ENCODE assay signal across 13 cellular contexts in the genomic region with DNA sequence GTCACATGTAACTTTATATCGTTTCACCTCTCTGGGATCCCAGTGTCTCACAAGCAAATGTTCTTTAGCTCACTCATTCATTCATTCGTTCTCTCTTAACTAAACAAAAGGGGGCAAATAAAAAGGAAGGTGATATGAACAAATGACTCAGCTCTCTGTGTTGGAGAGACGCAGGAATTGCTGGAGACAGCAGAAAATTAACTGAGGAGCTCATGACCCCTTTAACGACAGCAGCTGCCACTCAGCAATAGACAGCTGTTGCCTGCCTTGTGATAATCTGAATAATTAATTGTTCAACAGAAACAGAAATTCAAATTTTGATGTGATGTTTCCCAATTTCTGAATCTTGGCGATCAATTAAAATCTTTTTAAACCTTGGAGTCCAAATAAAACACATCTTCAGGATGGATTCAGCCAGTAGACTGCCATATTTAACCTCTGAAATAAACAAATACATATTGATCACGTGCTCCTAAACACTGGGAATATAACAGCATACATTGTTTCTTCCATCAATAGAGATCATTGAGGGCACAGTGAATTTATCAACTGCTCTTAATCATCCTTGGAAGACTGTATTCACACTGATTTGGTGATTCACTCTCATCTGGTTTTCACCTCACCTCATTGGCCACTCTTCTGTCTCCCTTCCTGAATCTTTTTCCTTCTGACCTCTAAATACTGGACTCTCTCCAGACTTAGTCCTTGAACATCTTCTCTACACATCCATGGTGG.
"Had no signal": no experiment of that assay in that cellular context is flagged by ENCODE, and none has a peak within 500 bp of the region (broad histone marks: within the 10 kb centered on the region; RNA-seq: fewer than 3 reads in every experiment).

No MANE protein-coding gene starts in this region.

- ATAC-seq: stimulated activated naive CD8-positive, alpha-beta T cell treated with anti-CD3 and anti-CD28 coated beads, Interleukin-15, amount 100 ng/mL, for 72 hours had no signal

- H3K36me3 ChIP-seq: breast epithelium, thyroid gland had no signal

- H3K9me3 ChIP-seq: breast epithelium, thyroid gland had no signal

- DNase-seq: activated CD4-positive, alpha-beta memory T cell treated with anti-CD3 and anti-CD28 coated beads for 36 hours; activated CD4-positive, CD25-positive, alpha-beta regulatory T cell treated with anti-CD3 and anti-CD28 coated beads, Interleukin-2, amount 50 U/mL, for 72 hours; activated naive CD4-positive, alpha-beta T cell; aorta; hypothalamus; kidney glomerular epithelial cell; mesendoderm; stimulated activated CD4-positive, alpha-beta T cell treated with anti-CD3 and anti-CD28 coated beads, Interleukin-15, amount 100 ng/mL, for 24 hours; stimulated activated CD4-positive, alpha-beta T cell treated with anti-CD3 and anti-CD28 coated beads, Interleukin-4, amount 100 ng/mL, for 24 hours; stimulated activated naive CD8-positive, alpha-beta T cell treated with anti-CD3 and anti-CD28 coated beads, Interleukin-15, amount 100 ng/mL, for 72 hours; T-helper 2 cell; thyroid gland had no signal

- H3K27me3 ChIP-seq: breast epithelium, thyroid gland had no signal

- H3K27ac ChIP-seq: thyroid gland had no signal

- H3K4me3 ChIP-seq: breast epithelium, thyroid gland had no signal
